16 cellular contexts compared by ENCODE assay signal in genomic region chr6:129792049-129792448, GRCh38.
A peak's percentile ranks its signal among the peaks of the same experiment; 100 is the strongest.
DNase-seq lines count a peak whose midpoint lies in the region; ATAC-seq, FAIRE-seq and TF ChIP-seq lines count a peak whose summit lies in the region.
"Had no signal": no experiment of that assay in that cellular context is flagged by ENCODE, and none has a peak within 500 bp of the region (broad histone marks: within the 10 kb centered on the region; RNA-seq: fewer than 3 reads in every experiment).

No MANE protein-coding gene starts in this region.

- 30% methylated on average over 4 of the region's 4 CpGs for WGBS in liver
- 3% methylated on average over 4 of the region's 4 CpGs for WGBS in HepG2 (ENCODE audit: low lambda C conversion rate)

- ATAC-seq in HepG2 (no peak; the same call in 2 of the 3 replicates), left lobe of liver (peak; percentile 64), HG03460 (IDR thresholded peaks at IDR 0.05; ENCODE audit: unreplicated experiment) (no peak), HG03039 (IDR thresholded peaks at IDR 0.05; ENCODE audit: unreplicated experiment) (no peak)

- H3K9me3 ChIP-seq in liver (ENCODE audit: control insufficient read depth in 4 of 4, low read length in 3 of 4) (no peaks in the 10 kb centered on the region), HepG2 (ENCODE audit: low read length) (no peaks in the 10 kb centered on the region), OCI-LY7 (ENCODE audit: low read length) (no peaks in the 10 kb centered on the region)

- H3K4me2 ChIP-seq in HepG2 (ENCODE audit: low read depth, low read length) (no peak overlapping the region), OCI-LY7 (ENCODE audit: low read length) (no peak overlapping the region)
- H3K4me2 ChIP-seq: KMS-11 had no signal

- FAIRE-seq in HepG2 (lab: Jason Lieb, UNC): no peak
- FAIRE-seq: H1 had no signal

- no peak for TF ChIP-seq CTCF in liver (IDR thresholded peaks at IDR 0.05; ENCODE audit: low read depth, low read length, missing input control)
- TF ChIP-seq CTCF in HepG2 (CRISPR knock-in tag; IDR thresholded peaks at IDR 0.05): no peak
- no peak for TF ChIP-seq CTCF in OCI-LY7 (conservative IDR thresholded peaks at IDR 0.05; ENCODE audit: low read length)

- BruUV-seq in HepG2 (replicated peaks; lab: Mats Ljungman, UMichigan) (no TSS peak), OCI-LY7 (replicated peaks; lab: Mats Ljungman, UMichigan) (no TSS peak)

- TF ChIP-seq POLR2A in HepG2 (IDR thresholded peaks at IDR 0.05; ENCODE audit: insufficient read depth in 1 of 2, low read depth in 2 of 2, low read length in 2 of 2): no peak

- TF ChIP-seq RAD21 in liver (IDR thresholded peaks at IDR 0.05) (no peak), HepG2 (CRISPR knock-in tag; IDR thresholded peaks at IDR 0.05) (no peak)

- intact Hi-C loops in HepG2 (cut with micrococcal nuclease; ENCODE audit: unreplicated experiment): no loop called here
- intact Hi-C loops in OCI-LY7 (cut with micrococcal nuclease; ENCODE audit: unreplicated experiment): no loop called here

- H3K27me3 ChIP-seq in liver (ENCODE audit: control insufficient read depth in 4 of 4, insufficient read depth in 4 of 4, low read length in 3 of 4) (no peaks in the 10 kb centered on the region), HepG2 (ENCODE audit: control insufficient read depth in 1 of 2, insufficient read depth in 2 of 2, low read length in 2 of 2) (peaks cover 0 to 6% of the 10 kb centered on the region in 2 experiments; a peak in 1 of 5 replicates)

- TF ChIP-seq EP300 in HepG2 (IDR thresholded peaks at IDR 0.05; ENCODE audit: low read depth in 2 of 2, low read length in 2 of 2): no peak
- TF ChIP-seq EP300 in HepG2 (CRISPR knock-in tag; IDR thresholded peaks at IDR 0.05; ENCODE audit: borderline replicate concordance): no peak

- H3K4me3 ChIP-seq in liver (ENCODE audit: low read depth in 1 of 3, low read length in 3 of 3) (no peak overlapping the region), HepG2 (replicated peaks in 1 of 3; ENCODE audit: insufficient read depth in 1 of 3, low read depth in 2 of 3, low read length in 3 of 3) (no peak overlapping the region), OCI-LY7 (ENCODE audit: low read depth, low read length, poor library complexity, severe bottlenecking) (no peak overlapping the region)

- H3K4me1 ChIP-seq in liver (ENCODE audit: control insufficient read depth in 4 of 4, insufficient read depth in 4 of 4, low read length in 3 of 4): peaks cover 14 to 46% (median 43%) of the 10 kb centered on the region in 4 donors
- no peaks in the 10 kb centered on the region for H3K4me1 ChIP-seq in HepG2 (ENCODE audit: insufficient read depth, low read length)
- H3K4me1 ChIP-seq in OCI-LY7 (ENCODE audit: insufficient read depth, low read length, poor library complexity, severe bottlenecking): no peaks in the 10 kb centered on the region

- H3K79me2 ChIP-seq in HepG2 (ENCODE audit: insufficient read depth, low read length): no peaks in the 10 kb centered on the region
- H3K79me2 ChIP-seq in OCI-LY7 (ENCODE audit: insufficient read depth, low read depth, low read length): no peaks in the 10 kb centered on the region

- H4K20me1 ChIP-seq in HepG2 (ENCODE audit: insufficient read depth, low read length) (no peaks in the 10 kb centered on the region), OCI-LY7 (ENCODE audit: insufficient read depth, low read length) (no peaks in the 10 kb centered on the region)

- H3K9ac ChIP-seq in liver (ENCODE audit: low read depth in 1 of 2, low read length in 2 of 2) (no peak overlapping the region), HepG2 (ENCODE audit: insufficient read depth, low read depth, low read length) (no peak overlapping the region)
- H3K9ac ChIP-seq: KMS-11 had no signal

- POLR2A ChIA-PET in HepG2 (lab: Yijun Ruan, JAX) (no interaction called here), OCI-LY7 (lab: Charles Lee) (interaction anchor here (0.6 kb wide), 1 partner anchor 662 kb away, joined by 3 read pairs; no protein-coding TSS in a partner anchor)

- CTCF ChIA-PET in HepG2 (lab: Yijun Ruan, JAX; ENCODE audit: low intra/inter-chr PET ratio, low total read pairs): no interaction called here
- CTCF ChIA-PET in OCI-LY7 (lab: Charles Lee; ENCODE audit: unreplicated experiment): no interaction called here

- peak overlapping the region in 1 of 2 donors; percentile 38 for H3K27ac ChIP-seq in liver (ENCODE audit: low read depth in 1 of 2, low read length in 2 of 2)
- H3K27ac ChIP-seq in HepG2 (ENCODE audit: extremely low read length, insufficient read depth, low read length): no peak overlapping the region
- H3K27ac ChIP-seq in OCI-LY7 (ENCODE audit: low read depth, low read length, poor library complexity, severe bottlenecking): no peak overlapping the region
- H3K27ac ChIP-seq: KMS-11 had no signal

- H3K9me2 ChIP-seq in OCI-LY7 (ENCODE audit: insufficient read depth, low read length): no peaks in the 10 kb centered on the region

- DNase-seq in HepG2 (ENCODE audit: low spot score) (no peak), OCI-LY7 (ENCODE audit: low spot score) (no peak), left lobe of liver (ENCODE audit: low spot score) (no peak)
- DNase-seq in stimulated activated CD4-positive, alpha-beta T cell treated with anti-CD3 and anti-CD28 coated beads, Interleukin-4, amount 100 ng/mL, for 24 hours: no peak
- DNase-seq: ACHN; C1 segment of cervical spinal cord; Calu3; CD4-positive, alpha-beta T cell; DMS 273 treated with DMSO at 0.1 percent for 48 hours; HCEC 1CT; IMR-90 had no signal

- H3K36me3 ChIP-seq in liver (ENCODE audit: control insufficient read depth in 4 of 4, insufficient read depth in 3 of 4, low read depth in 1 of 4, low read length in 3 of 4) (no peaks in the 10 kb centered on the region), HepG2 (replicated peaks in 1 of 2; ENCODE audit: control insufficient read depth in 1 of 2, insufficient read depth in 2 of 2, low read length in 2 of 2) (no peaks in the 10 kb centered on the region), OCI-LY7 (ENCODE audit: insufficient read depth, low read length) (no peaks in the 10 kb centered on the region)

- no peak overlapping the region for H2AFZ ChIP-seq in HepG2 (ENCODE audit: low read length)
- H2AFZ ChIP-seq in OCI-LY7 (ENCODE audit: low read length): peak overlapping the region; percentile 42

- in situ Hi-C loops in HepG2 (cut with HindIII; ENCODE audit: extremely low pct_ligation_motif_present, low pct_unique_long_range_greater_than_20kb): no loop called here

TF ChIP-seq in liver, 16 proteins besides CTCF, POLR2A, EP300 and RAD21 (continues in another document):
- TF ChIP-seq HNF4A (conservative IDR thresholded peaks at IDR 0.05) (peak; percentile 67 to 76), JUND (IDR thresholded peaks at IDR 0.05) (no peak), HNF4G (IDR thresholded peaks at IDR 0.05) (peak; percentile 37), RXRA (IDR thresholded peaks at IDR 0.05) (peak in 1 of 2 donors; percentile 17), SP1 (IDR thresholded peaks at IDR 0.05) (peak; percentile 24)

TF ChIP-seq in HepG2, 621 proteins besides CTCF, POLR2A, EP300 and RAD21:
- TF ChIP-seq KDM5A (IDR thresholded peaks at IDR 0.05; ENCODE audit: borderline replicate concordance, low read length) (no peak), ARNT2 (CRISPR knock-in tag; IDR thresholded peaks at IDR 0.05; ENCODE audit: low read depth) (no peak), ZNF207 (IDR thresholded peaks at IDR 0.05; ENCODE audit: borderline replicate concordance) (no peak), REST (IDR thresholded peaks at IDR 0.05; ENCODE audit: borderline replicate concordance in 1 of 2, low read depth in 1 of 2, low read length in 2 of 2) (peak in 1 of 2 experiments; percentile 68; a peak in 2 of 4 replicates)
